In genomic region chr14:89258728-89259273, GRCh38 we compare ENCODE assay signal across 1 cellular context.
TF ChIP-seq lines count a peak whose summit lies in the region.

No MANE protein-coding gene starts in this region.

TF ChIP-seq in H1, 55 proteins besides CTCF, POLR2A, EP300 and RAD21 (continued from another document):
- TF ChIP-seq, protein P1, sequence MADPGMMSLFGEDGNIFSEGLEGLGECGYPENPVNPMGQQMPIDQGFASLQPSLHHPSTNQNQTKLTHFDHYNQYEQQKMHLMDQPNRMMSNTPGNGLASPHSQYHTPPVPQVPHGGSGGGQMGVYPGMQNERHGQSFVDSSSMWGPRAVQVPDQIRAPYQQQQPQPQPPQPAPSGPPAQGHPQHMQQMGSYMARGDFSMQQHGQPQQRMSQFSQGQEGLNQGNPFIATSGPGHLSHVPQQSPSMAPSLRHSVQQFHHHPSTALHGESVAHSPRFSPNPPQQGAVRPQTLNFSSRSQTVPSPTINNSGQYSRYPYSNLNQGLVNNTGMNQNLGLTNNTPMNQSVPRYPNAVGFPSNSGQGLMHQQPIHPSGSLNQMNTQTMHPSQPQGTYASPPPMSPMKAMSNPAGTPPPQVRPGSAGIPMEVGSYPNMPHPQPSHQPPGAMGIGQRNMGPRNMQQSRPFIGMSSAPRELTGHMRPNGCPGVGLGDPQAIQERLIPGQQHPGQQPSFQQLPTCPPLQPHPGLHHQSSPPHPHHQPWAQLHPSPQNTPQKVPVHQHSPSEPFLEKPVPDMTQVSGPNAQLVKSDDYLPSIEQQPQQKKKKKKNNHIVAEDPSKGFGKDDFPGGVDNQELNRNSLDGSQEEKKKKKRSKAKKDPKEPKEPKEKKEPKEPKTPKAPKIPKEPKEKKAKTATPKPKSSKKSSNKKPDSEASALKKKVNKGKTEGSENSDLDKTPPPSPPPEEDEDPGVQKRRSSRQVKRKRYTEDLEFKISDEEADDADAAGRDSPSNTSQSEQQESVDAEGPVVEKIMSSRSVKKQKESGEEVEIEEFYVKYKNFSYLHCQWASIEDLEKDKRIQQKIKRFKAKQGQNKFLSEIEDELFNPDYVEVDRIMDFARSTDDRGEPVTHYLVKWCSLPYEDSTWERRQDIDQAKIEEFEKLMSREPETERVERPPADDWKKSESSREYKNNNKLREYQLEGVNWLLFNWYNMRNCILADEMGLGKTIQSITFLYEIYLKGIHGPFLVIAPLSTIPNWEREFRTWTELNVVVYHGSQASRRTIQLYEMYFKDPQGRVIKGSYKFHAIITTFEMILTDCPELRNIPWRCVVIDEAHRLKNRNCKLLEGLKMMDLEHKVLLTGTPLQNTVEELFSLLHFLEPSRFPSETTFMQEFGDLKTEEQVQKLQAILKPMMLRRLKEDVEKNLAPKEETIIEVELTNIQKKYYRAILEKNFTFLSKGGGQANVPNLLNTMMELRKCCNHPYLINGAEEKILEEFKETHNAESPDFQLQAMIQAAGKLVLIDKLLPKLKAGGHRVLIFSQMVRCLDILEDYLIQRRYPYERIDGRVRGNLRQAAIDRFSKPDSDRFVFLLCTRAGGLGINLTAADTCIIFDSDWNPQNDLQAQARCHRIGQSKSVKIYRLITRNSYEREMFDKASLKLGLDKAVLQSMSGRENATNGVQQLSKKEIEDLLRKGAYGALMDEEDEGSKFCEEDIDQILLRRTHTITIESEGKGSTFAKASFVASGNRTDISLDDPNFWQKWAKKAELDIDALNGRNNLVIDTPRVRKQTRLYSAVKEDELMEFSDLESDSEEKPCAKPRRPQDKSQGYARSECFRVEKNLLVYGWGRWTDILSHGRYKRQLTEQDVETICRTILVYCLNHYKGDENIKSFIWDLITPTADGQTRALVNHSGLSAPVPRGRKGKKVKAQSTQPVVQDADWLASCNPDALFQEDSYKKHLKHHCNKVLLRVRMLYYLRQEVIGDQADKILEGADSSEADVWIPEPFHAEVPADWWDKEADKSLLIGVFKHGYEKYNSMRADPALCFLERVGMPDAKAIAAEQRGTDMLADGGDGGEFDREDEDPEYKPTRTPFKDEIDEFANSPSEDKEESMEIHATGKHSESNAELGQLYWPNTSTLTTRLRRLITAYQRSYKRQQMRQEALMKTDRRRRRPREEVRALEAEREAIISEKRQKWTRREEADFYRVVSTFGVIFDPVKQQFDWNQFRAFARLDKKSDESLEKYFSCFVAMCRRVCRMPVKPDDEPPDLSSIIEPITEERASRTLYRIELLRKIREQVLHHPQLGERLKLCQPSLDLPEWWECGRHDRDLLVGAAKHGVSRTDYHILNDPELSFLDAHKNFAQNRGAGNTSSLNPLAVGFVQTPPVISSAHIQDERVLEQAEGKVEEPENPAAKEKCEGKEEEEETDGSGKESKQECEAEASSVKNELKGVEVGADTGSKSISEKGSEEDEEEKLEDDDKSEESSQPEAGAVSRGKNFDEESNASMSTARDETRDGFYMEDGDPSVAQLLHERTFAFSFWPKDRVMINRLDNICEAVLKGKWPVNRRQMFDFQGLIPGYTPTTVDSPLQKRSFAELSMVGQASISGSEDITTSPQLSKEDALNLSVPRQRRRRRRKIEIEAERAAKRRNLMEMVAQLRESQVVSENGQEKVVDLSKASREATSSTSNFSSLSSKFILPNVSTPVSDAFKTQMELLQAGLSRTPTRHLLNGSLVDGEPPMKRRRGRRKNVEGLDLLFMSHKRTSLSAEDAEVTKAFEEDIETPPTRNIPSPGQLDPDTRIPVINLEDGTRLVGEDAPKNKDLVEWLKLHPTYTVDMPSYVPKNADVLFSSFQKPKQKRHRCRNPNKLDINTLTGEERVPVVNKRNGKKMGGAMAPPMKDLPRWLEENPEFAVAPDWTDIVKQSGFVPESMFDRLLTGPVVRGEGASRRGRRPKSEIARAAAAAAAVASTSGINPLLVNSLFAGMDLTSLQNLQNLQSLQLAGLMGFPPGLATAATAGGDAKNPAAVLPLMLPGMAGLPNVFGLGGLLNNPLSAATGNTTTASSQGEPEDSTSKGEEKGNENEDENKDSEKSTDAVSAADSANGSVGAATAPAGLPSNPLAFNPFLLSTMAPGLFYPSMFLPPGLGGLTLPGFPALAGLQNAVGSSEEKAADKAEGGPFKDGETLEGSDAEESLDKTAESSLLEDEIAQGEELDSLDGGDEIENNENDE (IDR thresholded peaks at IDR 0.05; ENCODE audit: insufficient replicate concordance, low read length): no peak
- no peak for TF ChIP-seq CHD1 (IDR thresholded peaks at IDR 0.05; ENCODE audit: low read depth, low read length)
- TF ChIP-seq EZH2 (IDR thresholded peaks at IDR 0.05; ENCODE audit: low read depth, low read length, severe bottlenecking): no peak
- no peak for TF ChIP-seq JUN (IDR thresholded peaks at IDR 0.05; ENCODE audit: low read depth, low read length)
